Comparison of ENCODE assay signal across 29 cellular contexts in the genomic region with DNA sequence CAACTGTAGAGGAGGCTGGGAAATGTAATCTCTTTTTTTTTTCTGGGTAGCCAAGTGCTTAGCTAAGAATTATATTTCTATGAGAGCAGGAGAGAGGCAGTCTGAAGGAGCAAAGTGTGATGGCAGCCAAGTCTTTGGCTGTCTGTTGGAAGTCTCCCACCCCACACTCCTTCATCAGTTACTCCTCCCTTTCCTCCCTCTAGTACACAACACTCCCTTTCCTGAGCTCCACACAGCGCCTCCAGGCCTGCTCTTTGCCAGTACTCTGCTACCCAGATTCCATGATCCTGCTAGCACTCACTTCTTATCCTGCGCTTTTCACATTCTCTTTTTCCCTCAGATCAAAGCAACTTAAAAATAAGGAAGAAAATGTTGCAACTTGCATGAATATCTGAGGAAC.
"Had no signal": no experiment of that assay in that cellular context is flagged by ENCODE, and none has a peak within 500 bp of the region (broad histone marks: within the 10 kb centered on the region; RNA-seq: fewer than 3 reads in every experiment).

No MANE protein-coding gene starts in this region.

- DNase-seq: colonic mucosa; effector CD8-positive, alpha-beta T cell; endodermal cell; erythroblast; foreskin fibroblast; gastrocnemius medialis; head of caudate nucleus; kidney; mucosa of descending colon; naive B cell; sigmoid colon; stimulated activated CD4-positive, alpha-beta T cell treated with anti-CD3 and anti-CD28 coated beads, Interleukin-2, amount 100 ng/mL, for 24 hours; stimulated activated CD4-positive, alpha-beta T cell treated with anti-CD3 and anti-CD28 coated beads, Interleukin-4, amount 100 ng/mL, for 24 hours; stimulated activated naive CD4-positive, alpha-beta T cell treated with Interleukin-2 at 50 U/mL for 16 hours; stomach; testis; tibial artery; upper lobe of left lung had no signal

- H3K36me3 Mint-ChIP-seq: memory B cell; neural progenitor cell; stimulated activated effector memory CD8-positive, alpha-beta T cell treated with anti-CD3 and anti-CD28 coated beads, Interleukin-12 subunit alpha, Interleukin-12 subunit beta, amount 100 ng/mL, for 72 hours had no signal

- H3K27me3 ChIP-seq: colonic mucosa, gastrocnemius medialis, hepatocyte, neural progenitor cell, sigmoid colon, stomach, testis, tibial artery, upper lobe of left lung had no signal

- H3K9me3 Mint-ChIP-seq: central memory CD8-positive, alpha-beta T cell; dendritic cell treated with granulocyte-macrophage colony-stimulating factor and Interleukin-4, amounts not matched to agents 40 ng/mL and 50 ng/mL, for 4 days; endodermal cell; memory B cell; stimulated activated effector memory CD8-positive, alpha-beta T cell treated with anti-CD3 and anti-CD28 coated beads, Interleukin-12 subunit alpha, Interleukin-12 subunit beta, amount 100 ng/mL, for 72 hours had no signal

- H3K27me3 Mint-ChIP-seq: dendritic cell treated with granulocyte-macrophage colony-stimulating factor and Interleukin-4, amounts not matched to agents 40 ng/mL and 50 ng/mL, for 4 days; progenitor cell of endocrine pancreas had no signal

- H3K27ac Mint-ChIP-seq: dendritic cell treated with granulocyte-macrophage colony-stimulating factor and Interleukin-4, amounts not matched to agents 40 ng/mL and 50 ng/mL, for 4 days; endodermal cell; neural progenitor cell; progenitor cell of endocrine pancreas; stimulated activated effector memory CD8-positive, alpha-beta T cell treated with anti-CD3 and anti-CD28 coated beads, Interleukin-12 subunit alpha, Interleukin-12 subunit beta, amount 100 ng/mL, for 72 hours had no signal

- H3K27ac ChIP-seq: colonic mucosa, hepatocyte, neural progenitor cell, parathyroid adenoma, sigmoid colon, stomach, testis, tibial artery had no signal

- H3K4me3 ChIP-seq: colonic mucosa, gastrocnemius medialis, hepatocyte, lung, mucosa of descending colon, neural progenitor cell, sigmoid colon, stomach, testis, tibial artery, upper lobe of left lung had no signal

- H3K4me1 Mint-ChIP-seq: nephron had no signal

- H3K4me3 Mint-ChIP-seq: central memory CD8-positive, alpha-beta T cell; dendritic cell treated with granulocyte-macrophage colony-stimulating factor and Interleukin-4, amounts not matched to agents 40 ng/mL and 50 ng/mL, for 4 days; endodermal cell; memory B cell; nephron; neural progenitor cell; stimulated activated effector memory CD8-positive, alpha-beta T cell treated with anti-CD3 and anti-CD28 coated beads, Interleukin-12 subunit alpha, Interleukin-12 subunit beta, amount 100 ng/mL, for 72 hours had no signal

- H3K4me1 ChIP-seq: colonic mucosa, parathyroid adenoma, testis, tibial artery had no signal

- H3K36me3 ChIP-seq: colonic mucosa, gastrocnemius medialis, neural progenitor cell, sigmoid colon, stomach, tibial artery, upper lobe of left lung had no signal

- H3K9me3 ChIP-seq: colonic mucosa, gastrocnemius medialis, mucosa of descending colon, sigmoid colon, stomach, testis, tibial artery, upper lobe of left lung had no signal

- ATAC-seq: gastrocnemius medialis, left lobe of liver, mucosa of descending colon had no signal
